ENCODE assay signal across 17 cellular contexts in genomic region chrX:23959781-23960180, GRCh38. TPM values are rescaled to one million over a fixed set of nuclear protein-coding genes. Genes with fewer than 3 reads are reported as not detected.
A peak's percentile ranks its signal among the peaks of the same experiment; 100 is the strongest.
DNase-seq lines count a peak whose midpoint lies in the region; ATAC-seq and FAIRE-seq lines count a peak whose summit lies in the region.
"Had no signal": no experiment of that assay in that cellular context is flagged by ENCODE, and none has a peak within 500 bp of the region (broad histone marks: within the 10 kb centered on the region; RNA-seq: fewer than 3 reads in every experiment).

No MANE protein-coding gene starts in this region.

- H3K27me3 ChIP-seq in CD4-positive, CD25-positive, alpha-beta regulatory T cell (ENCODE audit: control insufficient read depth, insufficient read depth, low read length): no peaks in the 10 kb centered on the region
- H3K27me3 ChIP-seq: BE2C, left lung had no signal

- H3K27ac Mint-ChIP-seq in CD4-positive, CD25-positive, alpha-beta regulatory T cell: peak overlapping the region in 2 of 3 donors; percentile 49 to 74
- H3K27ac Mint-ChIP-seq in T-helper 2 cell treated with Interferon-gamma antibody and Interleukin-4, amounts not matched to agents 5 μg/mL and 100 μg/mL, for 36 hours: peak overlapping the region; percentile 80
- peak overlapping the region; percentile 41 for H3K27ac Mint-ChIP-seq in dendritic cell treated with granulocyte-macrophage colony-stimulating factor and Interleukin-4, amounts not matched to agents 40 ng/mL and 50 ng/mL, for 4 days
- H3K27ac Mint-ChIP-seq: activated B cell treated with CpG ODN at 0.5 μM for 24 hours, brain had no signal

- H3K9me3 ChIP-seq in CD4-positive, CD25-positive, alpha-beta regulatory T cell (ENCODE audit: control insufficient read depth in 2 of 2, low read length in 2 of 2): no peaks in the 10 kb centered on the region
- H3K9me3 ChIP-seq: BE2C, left lung, SK-N-SH had no signal

- H3K36me3 ChIP-seq in CD4-positive, CD25-positive, alpha-beta regulatory T cell (ENCODE audit: control insufficient read depth, insufficient read depth, low read length): no peaks in the 10 kb centered on the region
- H3K36me3 ChIP-seq: BE2C, left lung had no signal

- H3K36me3 Mint-ChIP-seq in CD4-positive, CD25-positive, alpha-beta regulatory T cell: no peaks in the 10 kb centered on the region
- no peaks in the 10 kb centered on the region for H3K36me3 Mint-ChIP-seq in T-helper 2 cell treated with Interferon-gamma antibody and Interleukin-4, amounts not matched to agents 5 μg/mL and 100 μg/mL, for 36 hours (ENCODE audit: low read depth)
- H3K36me3 Mint-ChIP-seq in dendritic cell treated with granulocyte-macrophage colony-stimulating factor and Interleukin-4, amounts not matched to agents 40 ng/mL and 50 ng/mL, for 4 days (ENCODE audit: low read depth): no peaks in the 10 kb centered on the region
- H3K36me3 Mint-ChIP-seq: brain had no signal

- no peak for ATAC-seq in CD4-positive, CD25-positive, alpha-beta regulatory T cell (ENCODE audit: low read depth in 2 of 2)
- no peak for ATAC-seq in HG03139 (IDR thresholded peaks at IDR 0.05; ENCODE audit: unreplicated experiment)
- ATAC-seq: left lung had no signal

- no peaks in the 10 kb centered on the region for H3K4me1 ChIP-seq in CD4-positive, CD25-positive, alpha-beta regulatory T cell (ENCODE audit: control insufficient read depth, insufficient read depth, low read length, poor library complexity, severe bottlenecking)
- H3K4me1 ChIP-seq: BE2C, left lung had no signal

- no peak overlapping the region for H3K27ac ChIP-seq in CD4-positive, CD25-positive, alpha-beta regulatory T cell (ENCODE audit: insufficient read depth, low read length, poor library complexity, severe bottlenecking)
- H3K27ac ChIP-seq: left lung had no signal

- intact Hi-C loops in dendritic cell treated with granulocyte-macrophage colony-stimulating factor and Interleukin-4, amounts not matched to agents 40 ng/mL and 50 ng/mL, for 4 days (cut with micrococcal nuclease): loop anchor here (10.0 kb wide), 1 partner anchor 45 kb away; no protein-coding TSS in a partner anchor

- no peak overlapping the region for H3K4me3 Mint-ChIP-seq in CD4-positive, CD25-positive, alpha-beta regulatory T cell
- H3K4me3 Mint-ChIP-seq in T-helper 2 cell treated with Interferon-gamma antibody and Interleukin-4, amounts not matched to agents 5 μg/mL and 100 μg/mL, for 36 hours: peak overlapping the region; percentile 49
- H3K4me3 Mint-ChIP-seq in dendritic cell treated with granulocyte-macrophage colony-stimulating factor and Interleukin-4, amounts not matched to agents 40 ng/mL and 50 ng/mL, for 4 days: no peak overlapping the region
- H3K4me3 Mint-ChIP-seq: activated B cell treated with CpG ODN at 0.5 μM for 24 hours, brain had no signal

- H3K27me3 Mint-ChIP-seq in CD4-positive, CD25-positive, alpha-beta regulatory T cell: no peaks in the 10 kb centered on the region
- no peaks in the 10 kb centered on the region for H3K27me3 Mint-ChIP-seq in T-helper 2 cell treated with Interferon-gamma antibody and Interleukin-4, amounts not matched to agents 5 μg/mL and 100 μg/mL, for 36 hours (ENCODE audit: low read depth)
- H3K27me3 Mint-ChIP-seq in dendritic cell treated with granulocyte-macrophage colony-stimulating factor and Interleukin-4, amounts not matched to agents 40 ng/mL and 50 ng/mL, for 4 days: no peaks in the 10 kb centered on the region
- H3K27me3 Mint-ChIP-seq: activated B cell treated with CpG ODN at 0.5 μM for 24 hours had no signal

- peak; percentile 86 for FAIRE-seq in HTR-8/SVneo (lab: Jason Lieb, UNC)

- no peaks in the 10 kb centered on the region for H3K9me3 Mint-ChIP-seq in CD4-positive, CD25-positive, alpha-beta regulatory T cell
- H3K9me3 Mint-ChIP-seq in T-helper 2 cell treated with Interferon-gamma antibody and Interleukin-4, amounts not matched to agents 5 μg/mL and 100 μg/mL, for 36 hours: no peaks in the 10 kb centered on the region
- no peaks in the 10 kb centered on the region for H3K9me3 Mint-ChIP-seq in dendritic cell treated with granulocyte-macrophage colony-stimulating factor and Interleukin-4, amounts not matched to agents 40 ng/mL and 50 ng/mL, for 4 days
- H3K9me3 Mint-ChIP-seq: activated B cell treated with CpG ODN at 0.5 μM for 24 hours, brain had no signal

- H3K4me1 Mint-ChIP-seq in CD4-positive, CD25-positive, alpha-beta regulatory T cell: peaks cover 4 to 15% (median 9%) of the 10 kb centered on the region in 4 donors
- H3K4me1 Mint-ChIP-seq in T-helper 2 cell treated with Interferon-gamma antibody and Interleukin-4, amounts not matched to agents 5 μg/mL and 100 μg/mL, for 36 hours (ENCODE audit: low read depth): peaks cover 16% of the 10 kb centered on the region
- H3K4me1 Mint-ChIP-seq in dendritic cell treated with granulocyte-macrophage colony-stimulating factor and Interleukin-4, amounts not matched to agents 40 ng/mL and 50 ng/mL, for 4 days (ENCODE audit: low read depth): no peaks in the 10 kb centered on the region
- H3K4me1 Mint-ChIP-seq: activated B cell treated with CpG ODN at 0.5 μM for 24 hours had no signal

- DNase-seq in CD4-positive, CD25-positive, alpha-beta regulatory T cell: peak in 1 of 3 donors; percentile 6
- DNase-seq in HTR-8/SVneo (ENCODE audit: insufficient read length, low spot score): no peak
- DNase-seq in T-helper 2 cell treated with Interferon-gamma antibody and Interleukin-4, amounts not matched to agents 5 μg/mL and 100 μg/mL, for 36 hours (ENCODE audit: low spot score): peak; percentile 7
- no peak for DNase-seq in DMS153 treated with DMSO at 0.1 percent for 48 hours (lab: John Stamatoyannopoulos, UW; ENCODE audit: unreplicated experiment)
- no peak for DNase-seq in NCI-H2227 (lab: John Stamatoyannopoulos, UW; ENCODE audit: unreplicated experiment)
- no peak for DNase-seq in RKO (ENCODE audit: low spot score)
- DNase-seq: activated B cell treated with CpG ODN at 0.5 μM for 24 hours; BE2C; DMS79; effector CD4-positive, alpha-beta T cell; left lung; NCI-H226; SK-N-SH; substantia nigra had no signal

- no peak overlapping the region for H3K4me3 ChIP-seq in CD4-positive, CD25-positive, alpha-beta regulatory T cell (ENCODE audit: low read depth, low read length)
- H3K4me3 ChIP-seq: left lung had no signal

RNA-seq across cellular contexts. Expression of gene CXorf58, which starts 52.0 kb away (rescaled TPM):
- not detected for total RNA-seq in CD4-positive, CD25-positive, alpha-beta regulatory T cell
- polyA plus RNA-seq in CD4-positive, CD25-positive, alpha-beta regulatory T cell: not detected
- total RNA-seq: activated B cell treated with CpG ODN at 0.5 μM for 24 hours, left lung had no signal
- polyA plus RNA-seq: SK-N-SH had no signal

RNA-seq across cellular contexts. Expression of gene APOO, which starts 52.0 kb away (rescaled TPM):
- 13.5 TPM for total RNA-seq in CD4-positive, CD25-positive, alpha-beta regulatory T cell
- polyA plus RNA-seq in CD4-positive, CD25-positive, alpha-beta regulatory T cell: 10 to 100 TPM; 13.9 to 20.9 (median 15.2) TPM
